ENCODE assay signal across 18 cellular contexts in the genomic region with DNA sequence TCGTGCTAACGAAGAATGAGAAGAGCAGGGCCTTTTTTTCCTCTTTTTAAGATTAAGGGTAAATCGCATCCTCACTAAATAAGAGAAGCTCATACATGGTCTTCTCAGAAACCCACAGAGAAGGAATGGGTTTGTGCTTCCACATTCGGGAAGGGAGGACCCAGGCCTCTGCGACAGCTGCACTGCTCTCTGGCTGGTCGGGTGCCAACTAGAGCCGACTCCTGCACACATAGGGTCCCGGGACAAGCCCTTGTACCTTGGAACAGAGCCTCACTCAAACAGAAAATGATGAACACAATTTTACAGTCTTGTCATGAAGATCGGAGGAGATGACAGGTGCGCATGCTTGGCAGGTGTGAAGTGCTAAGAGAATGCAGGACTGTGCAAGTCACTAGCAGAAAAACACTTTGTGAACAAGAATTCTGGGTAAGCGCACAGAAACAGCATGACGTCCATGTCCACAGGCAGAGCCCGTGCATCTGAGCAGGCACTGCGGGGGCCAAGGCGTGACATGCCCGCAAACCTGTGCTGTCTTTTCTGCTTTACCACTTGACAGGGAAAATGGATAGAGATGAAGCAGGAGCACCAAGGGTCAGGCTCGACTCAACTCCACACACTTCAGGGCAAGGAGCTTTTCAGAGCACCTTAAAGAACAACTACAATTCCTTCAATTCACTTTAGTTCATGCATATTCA.
"Had no signal": no experiment of that assay in that cellular context is flagged by ENCODE, and none has a peak within 500 bp of the region (broad histone marks: within the 10 kb centered on the region; RNA-seq: fewer than 3 reads in every experiment).

No MANE protein-coding gene starts in this region.

- H3K27me3 Mint-ChIP-seq: activated naive CD8-positive, alpha-beta T cell treated with anti-CD3 and anti-CD28 coated beads, Interleukin-2, amount 50 U/mL, for 24 hours had no signal

- H3K4me3 Mint-ChIP-seq: activated CD8-positive, alpha-beta T cell treated with anti-CD3 and anti-CD28 coated beads, Interleukin-2, amount 10 ng/mL, durations not matched to agents 7 days and 5 days; activated naive CD8-positive, alpha-beta T cell treated with anti-CD3 and anti-CD28 coated beads, Interleukin-2, amount 50 U/mL, for 24 hours; activated T-helper 1 cell treated with anti-CD3 and anti-CD28 coated beads, Interleukin-12 subunit alpha, Interleukin-12 subunit beta, Interleukin-2, Interleukin-4 antibody, amounts not matched to agents 30 ng/mL and 10 ng/mL and 1 ng/mL, durations not matched to agents 14 hours and 24 hours and 36 hours; mesothelial cell of epicardium; nephron had no signal

- H3K27me3 ChIP-seq: left lung, sigmoid colon had no signal

- H3K27ac ChIP-seq: left lung, sigmoid colon had no signal

- H3K4me3 ChIP-seq: left lung, sigmoid colon had no signal

- H3K9me3 ChIP-seq: left lung, sigmoid colon had no signal

- H3K9me3 Mint-ChIP-seq: mesothelial cell of epicardium, nephron had no signal

- DNase-seq: activated CD4-positive, alpha-beta T cell treated with anti-CD3 and anti-CD28 coated beads for 1 hour; activated CD4-positive, alpha-beta T cell treated with anti-CD3 and anti-CD28 coated beads, Interleukin-2, amount 50 U/mL, for 1 hour; activated CD8-positive, alpha-beta T cell treated with anti-CD3 and anti-CD28 coated beads, Interleukin-2, amount 10 ng/mL, durations not matched to agents 7 days and 5 days; activated gamma-delta T cell; activated naive CD4-positive, alpha-beta T cell treated with anti-CD3 and anti-CD28 coated beads, Interleukin-2, amount 50 U/mL, for 16 hours; activated naive CD8-positive, alpha-beta T cell treated with anti-CD3 and anti-CD28 coated beads, Interleukin-2, amount 50 U/mL, for 24 hours; mammary epithelial cell; occipital lobe; retina; sigmoid colon; stimulated activated CD4-positive, alpha-beta T cell treated with anti-CD3 and anti-CD28 coated beads, Interleukin-4, amount 100 ng/mL, for 1 hour; stimulated activated naive CD8-positive, alpha-beta T cell treated with anti-CD3 and anti-CD28 coated beads, Interleukin-15, Interleukin-2, amounts not matched to agents 100 U/mL and 50 U/mL, for 24 hours; T-helper 1 cell; T-helper 9 cell had no signal

- ATAC-seq: activated CD8-positive, alpha-beta T cell treated with anti-CD3 and anti-CD28 coated beads, Interleukin-2, amount 10 ng/mL, durations not matched to agents 7 days and 5 days; activated naive CD8-positive, alpha-beta T cell treated with anti-CD3 and anti-CD28 coated beads, Interleukin-2, amount 50 U/mL, for 24 hours; left lung; stimulated activated naive CD8-positive, alpha-beta T cell treated with anti-CD3 and anti-CD28 coated beads, Interleukin-15, Interleukin-2, amounts not matched to agents 100 U/mL and 50 U/mL, for 24 hours had no signal

- H3K27ac Mint-ChIP-seq: activated CD8-positive, alpha-beta T cell treated with anti-CD3 and anti-CD28 coated beads, Interleukin-2, amount 10 ng/mL, durations not matched to agents 7 days and 5 days; activated naive CD8-positive, alpha-beta T cell treated with anti-CD3 and anti-CD28 coated beads, Interleukin-2, amount 50 U/mL, for 24 hours; activated T-helper 1 cell treated with anti-CD3 and anti-CD28 coated beads, Interleukin-12 subunit alpha, Interleukin-12 subunit beta, Interleukin-2, Interleukin-4 antibody, amounts not matched to agents 30 ng/mL and 10 ng/mL and 1 ng/mL, durations not matched to agents 14 hours and 24 hours and 36 hours; mesothelial cell of epicardium; nephron had no signal
